17 cellular contexts compared by ENCODE assay signal in genomic region chr20:34754611-34755010, GRCh38.
"Had no signal": no experiment of that assay in that cellular context is flagged by ENCODE, and none has a peak within 500 bp of the region (broad histone marks: within the 10 kb centered on the region; RNA-seq: fewer than 3 reads in every experiment).

No MANE protein-coding gene starts in this region.

- H3K9me3 Mint-ChIP-seq: activated B cell treated with CpG ODN at 0.5 μM for 24 hours; activated CD4-positive, alpha-beta T cell treated with anti-CD3 and anti-CD28 coated beads, Interleukin-2, amount 10 ng/mL, durations not matched to agents 24 days and 14 days; dendritic cell treated with granulocyte-macrophage colony-stimulating factor and Interleukin-4, amounts not matched to agents 40 ng/mL and 50 ng/mL, for 4 days had no signal

- H3K27ac ChIP-seq: left lung, pancreas had no signal

- H3K4me1 Mint-ChIP-seq: activated CD4-positive, alpha-beta T cell treated with anti-CD3 and anti-CD28 coated beads, Interleukin-2, amount 10 ng/mL, durations not matched to agents 24 days and 14 days had no signal

- H3K4me3 Mint-ChIP-seq: activated B cell treated with CpG ODN at 0.5 μM for 24 hours; activated CD4-positive, alpha-beta T cell treated with anti-CD3 and anti-CD28 coated beads, Interleukin-2, amount 10 ng/mL, durations not matched to agents 24 days and 14 days; activated CD8-positive, alpha-beta T cell treated with anti-CD3 and anti-CD28 coated beads, Interleukin-2, amount 10 ng/mL, durations not matched to agents 7 days and 5 days; dendritic cell treated with granulocyte-macrophage colony-stimulating factor and Interleukin-4, amounts not matched to agents 40 ng/mL and 50 ng/mL, for 4 days; naive thymus-derived CD4-positive, alpha-beta T cell; T-helper 17 cell had no signal

- H3K4me3 ChIP-seq: left lung, mucosa of descending colon, pancreas had no signal

- H3K27ac Mint-ChIP-seq: activated B cell treated with CpG ODN at 0.5 μM for 24 hours; activated CD4-positive, alpha-beta T cell treated with anti-CD3 and anti-CD28 coated beads, Interleukin-2, amount 10 ng/mL, durations not matched to agents 24 days and 14 days; activated CD8-positive, alpha-beta T cell treated with anti-CD3 and anti-CD28 coated beads, Interleukin-2, amount 10 ng/mL, durations not matched to agents 7 days and 5 days; dendritic cell treated with granulocyte-macrophage colony-stimulating factor and Interleukin-4, amounts not matched to agents 40 ng/mL and 50 ng/mL, for 4 days; naive thymus-derived CD4-positive, alpha-beta T cell; T-helper 17 cell had no signal

- ATAC-seq: activated CD8-positive, alpha-beta T cell treated with anti-CD3 and anti-CD28 coated beads, Interleukin-2, amount 10 ng/mL, durations not matched to agents 7 days and 5 days; left lung; mucosa of descending colon; naive thymus-derived CD4-positive, alpha-beta T cell; pancreas; T-helper 17 cell had no signal

- H3K27me3 ChIP-seq: left lung, pancreas had no signal

- H3K27me3 Mint-ChIP-seq: activated B cell treated with CpG ODN at 0.5 μM for 24 hours; activated CD4-positive, alpha-beta T cell treated with anti-CD3 and anti-CD28 coated beads, Interleukin-2, amount 10 ng/mL, durations not matched to agents 24 days and 14 days; dendritic cell treated with granulocyte-macrophage colony-stimulating factor and Interleukin-4, amounts not matched to agents 40 ng/mL and 50 ng/mL, for 4 days; naive thymus-derived CD4-positive, alpha-beta T cell; T-helper 17 cell had no signal

- DNase-seq: activated B cell treated with CpG ODN at 0.5 μM for 24 hours; activated CD4-positive, alpha-beta T cell treated with anti-CD3 and anti-CD28 coated beads, Interleukin-2, amount 10 ng/mL, durations not matched to agents 24 days and 14 days; activated CD8-positive, alpha-beta memory T cell treated with anti-CD3 and anti-CD28 coated beads, Interleukin-2, amount 50 U/mL, for 4 hours; activated CD8-positive, alpha-beta T cell treated with anti-CD3 and anti-CD28 coated beads, Interleukin-2, amount 10 ng/mL, durations not matched to agents 7 days and 5 days; activated naive CD4-positive, alpha-beta T cell treated with Interleukin-2 at 50 U/mL for 16 hours; anterior cingulate cortex; cerebellar nuclear complex; effector memory CD4-positive, alpha-beta T cell; head of caudate nucleus; left lung; mucosa of descending colon; naive thymus-derived CD4-positive, alpha-beta T cell; pancreas; stimulated activated naive CD4-positive, alpha-beta T cell; substantia nigra; T-helper 17 cell had no signal

- H3K9me3 ChIP-seq: left lung, mucosa of descending colon, pancreas had no signal

- H3K4me1 ChIP-seq: left lung, pancreas had no signal
